20 cellular contexts compared by ENCODE assay signal in the genomic region with DNA sequence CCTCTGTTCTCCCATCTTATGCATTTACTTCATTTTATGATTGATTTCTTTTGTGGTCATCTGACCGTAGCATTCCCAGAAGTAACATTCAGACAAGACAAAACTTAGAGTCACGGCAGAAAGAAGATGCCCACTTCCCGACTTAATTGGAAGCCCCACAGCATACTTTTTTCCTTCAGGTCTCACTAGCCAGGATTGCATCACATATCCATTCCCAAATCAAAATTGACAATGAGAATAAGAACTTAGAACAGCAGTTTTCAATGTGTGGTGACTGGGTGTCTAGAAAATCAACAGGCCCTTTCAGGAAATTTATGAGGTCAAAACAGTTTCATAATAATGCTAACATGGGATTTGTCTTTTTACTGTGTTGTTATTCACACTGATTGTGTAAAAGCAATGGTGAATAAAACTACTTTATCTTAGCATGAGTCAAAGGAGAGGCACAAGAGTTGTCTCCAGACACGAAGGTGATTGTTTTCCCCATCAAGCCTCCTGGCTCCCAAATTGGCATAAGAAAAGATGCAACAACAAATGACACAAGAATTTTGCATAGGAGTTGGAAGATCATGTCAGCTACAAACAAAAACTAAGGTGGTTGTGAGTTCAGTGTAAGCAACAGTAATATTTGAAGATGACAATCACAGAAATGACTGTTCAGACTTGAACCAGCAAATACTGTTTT.
"Had no signal": no experiment of that assay in that cellular context is flagged by ENCODE, and none has a peak within 500 bp of the region (broad histone marks: within the 10 kb centered on the region; RNA-seq: fewer than 3 reads in every experiment).

No MANE protein-coding gene starts in this region.

- H3K4me3 Mint-ChIP-seq: activated CD4-positive, alpha-beta T cell treated with anti-CD3 and anti-CD28 coated beads, Interleukin-2, amount 10 ng/mL, durations not matched to agents 24 days and 14 days; activated CD8-positive, alpha-beta T cell treated with anti-CD3 and anti-CD28 coated beads for 36 hours; brain; central memory CD8-positive, alpha-beta T cell; mesothelial cell of epicardium; natural killer cell treated with Interleukin-12 subunit alpha and Interleukin-12 subunit beta and Interleukin-15 and Interleukin-18, amount 100 ng/mL, for 72 hours had no signal

- H3K27ac Mint-ChIP-seq: activated CD4-positive, alpha-beta T cell treated with anti-CD3 and anti-CD28 coated beads, Interleukin-2, amount 10 ng/mL, durations not matched to agents 24 days and 14 days; activated CD8-positive, alpha-beta T cell treated with anti-CD3 and anti-CD28 coated beads for 36 hours; activated T-helper 2 cell treated with anti-CD3 and anti-CD28 coated beads, Interferon-gamma antibody, Interleukin-2, Interleukin-4, amounts not matched to agents 10 μg/mL and 5 μg/mL and 100 μg/mL, durations not matched to agents 14 hours and 24 hours and 36 hours; brain; mesothelial cell of epicardium; natural killer cell treated with Interleukin-12 subunit alpha and Interleukin-12 subunit beta and Interleukin-15 and Interleukin-18, amount 100 ng/mL, for 72 hours had no signal

- DNase-seq: activated CD4-positive, alpha-beta T cell treated with anti-CD3 and anti-CD28 coated beads, Interleukin-2, amount 10 ng/mL, durations not matched to agents 24 days and 14 days; activated CD8-positive, alpha-beta T cell treated with anti-CD3 and anti-CD28 coated beads for 36 hours; activated naive CD4-positive, alpha-beta T cell treated with Interleukin-2 at 50 U/mL for 16 hours; activated T-cell treated with anti-CD3 and anti-CD28 coated beads, Interleukin-2, amount 50 U/mL, for 1 hour; anterior cingulate cortex; erythroblast; gastrocnemius medialis; head of caudate nucleus; lower lobe of right lung; occipital lobe; posterior cingulate gyrus; retina; stimulated activated CD8-positive, alpha-beta memory T cell treated with anti-CD3 and anti-CD28 coated beads, Interleukin-4, amount 100 ng/mL, for 48 hours; stimulated activated naive CD4-positive, alpha-beta T cell had no signal

- H3K9me3 ChIP-seq: gastrocnemius medialis, lower lobe of right lung had no signal

- H3K9me3 Mint-ChIP-seq: activated CD4-positive, alpha-beta T cell treated with anti-CD3 and anti-CD28 coated beads, Interleukin-2, amount 10 ng/mL, durations not matched to agents 24 days and 14 days; activated CD8-positive, alpha-beta T cell treated with anti-CD3 and anti-CD28 coated beads for 36 hours; activated T-helper 2 cell treated with anti-CD3 and anti-CD28 coated beads, Interferon-gamma antibody, Interleukin-2, Interleukin-4, amounts not matched to agents 10 μg/mL and 5 μg/mL and 100 μg/mL, durations not matched to agents 14 hours and 24 hours and 36 hours; central memory CD8-positive, alpha-beta T cell had no signal

- H3K27me3 Mint-ChIP-seq: activated CD4-positive, alpha-beta T cell treated with anti-CD3 and anti-CD28 coated beads, Interleukin-2, amount 10 ng/mL, durations not matched to agents 24 days and 14 days; activated CD8-positive, alpha-beta T cell treated with anti-CD3 and anti-CD28 coated beads for 36 hours; brain; central memory CD8-positive, alpha-beta T cell; natural killer cell treated with Interleukin-12 subunit alpha and Interleukin-12 subunit beta and Interleukin-15 and Interleukin-18, amount 100 ng/mL, for 72 hours had no signal

- H3K36me3 Mint-ChIP-seq: brain; mesothelial cell of epicardium; natural killer cell treated with Interleukin-12 subunit alpha and Interleukin-12 subunit beta and Interleukin-15 and Interleukin-18, amount 100 ng/mL, for 72 hours had no signal

- H3K27me3 ChIP-seq: gastrocnemius medialis had no signal

- H3K27ac ChIP-seq: coronary artery, gastrocnemius medialis, lower lobe of right lung had no signal

- H3K36me3 ChIP-seq: gastrocnemius medialis, lower lobe of right lung had no signal

- H3K4me3 ChIP-seq: coronary artery, gastrocnemius medialis, lower lobe of right lung had no signal

- H3K4me1 ChIP-seq: gastrocnemius medialis, lower lobe of right lung had no signal

- ATAC-seq: activated CD8-positive, alpha-beta T cell treated with anti-CD3 and anti-CD28 coated beads for 36 hours; gastrocnemius medialis; lower lobe of right lung; natural killer cell treated with Interleukin-12 subunit alpha and Interleukin-12 subunit beta and Interleukin-15 and Interleukin-18, amount 100 ng/mL, for 72 hours had no signal

- H3K4me1 Mint-ChIP-seq: activated CD4-positive, alpha-beta T cell treated with anti-CD3 and anti-CD28 coated beads, Interleukin-2, amount 10 ng/mL, durations not matched to agents 24 days and 14 days; brain; central memory CD8-positive, alpha-beta T cell; mesothelial cell of epicardium had no signal
